ENCODE assay signal across 20 cellular contexts in the genomic region with DNA sequence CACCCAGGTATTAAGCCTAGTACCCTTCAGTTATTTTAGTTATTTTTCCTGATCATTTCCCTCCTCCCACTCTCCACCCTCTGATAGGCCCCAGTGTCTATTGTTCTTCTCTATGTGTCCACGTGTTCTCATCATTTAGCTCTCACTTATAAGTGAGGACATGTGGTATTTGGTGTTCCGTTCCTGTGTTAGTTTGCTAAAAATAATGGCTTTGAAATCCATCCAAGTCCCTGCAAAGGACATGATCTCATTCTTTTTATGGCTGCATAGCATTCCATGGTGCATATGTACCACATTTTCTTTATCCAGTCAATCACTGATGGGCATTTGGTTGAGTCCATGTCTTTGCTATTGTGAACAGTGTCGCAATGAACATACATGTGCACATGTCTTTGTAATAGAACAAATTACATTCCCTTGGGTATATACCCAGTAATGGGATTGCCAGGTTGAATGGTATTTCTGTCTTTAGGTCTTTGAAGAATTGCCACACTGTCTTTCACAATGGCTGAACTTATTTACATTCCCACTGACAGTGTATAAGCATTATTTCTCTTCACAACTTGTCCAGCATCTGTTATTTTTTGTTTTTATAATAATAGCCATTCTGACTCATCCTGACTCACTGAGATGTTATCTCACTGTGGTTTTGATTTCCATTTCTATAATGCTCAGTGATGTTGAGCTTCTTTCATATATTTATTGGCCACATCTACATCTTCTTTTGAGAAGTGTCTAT. TPM values are rescaled to one million over a fixed set of nuclear protein-coding genes. Genes with fewer than 3 reads are reported as not detected.
A peak's percentile ranks its signal among the peaks of the same experiment; 100 is the strongest.
DNase-seq lines count a peak whose midpoint lies in the region; ATAC-seq and TF ChIP-seq lines count a peak whose summit lies in the region.
"Had no signal": no experiment of that assay in that cellular context is flagged by ENCODE, and none has a peak within 500 bp of the region (broad histone marks: within the 10 kb centered on the region; RNA-seq: fewer than 3 reads in every experiment).

No MANE protein-coding gene starts in this region.

- no TSS peak for BruUV-seq in mammary epithelial cell (replicated peaks; lab: Mats Ljungman, UMichigan)

- no peak overlapping the region for H3K4me3 ChIP-seq in mammary epithelial cell (replicated peaks in 1 of 3; ENCODE audit: insufficient read depth in 1 of 3, low read depth in 2 of 3, low read length in 3 of 3)
- H3K4me3 ChIP-seq: left ventricle myocardium inferior had no signal

- no peaks in the 10 kb centered on the region for H3K4me1 Mint-ChIP-seq in activated CD8-positive, alpha-beta memory T cell treated with anti-CD3 and anti-CD28 coated beads, Interleukin-2, amount 10 ng/mL, durations not matched to agents 7 days and 5 days
- no peaks in the 10 kb centered on the region for H3K4me1 Mint-ChIP-seq in nephron progenitor cell

- H3K79me2 ChIP-seq in mammary epithelial cell (ENCODE audit: insufficient read depth, low read length), result no peaks in the 10 kb centered on the region

- H3K4me3 Mint-ChIP-seq in activated CD8-positive, alpha-beta memory T cell treated with anti-CD3 and anti-CD28 coated beads, Interleukin-2, amount 10 ng/mL, durations not matched to agents 7 days and 5 days, result no peak overlapping the region
- H3K4me3 Mint-ChIP-seq in nephron progenitor cell, result no peak overlapping the region
- H3K4me3 Mint-ChIP-seq: activated T-cell treated with anti-CD3 and anti-CD28 coated beads, Interleukin-2, amount 50 U/mL, for 4 hours; natural killer cell treated with Interleukin-12 subunit alpha and Interleukin-12 subunit beta and Interleukin-15 and Interleukin-18, amount 100 ng/mL, for 72 hours had no signal

- H3K27ac Mint-ChIP-seq in activated CD8-positive, alpha-beta memory T cell treated with anti-CD3 and anti-CD28 coated beads, Interleukin-2, amount 10 ng/mL, durations not matched to agents 7 days and 5 days, result no peak overlapping the region
- H3K27ac Mint-ChIP-seq in nephron progenitor cell, result no peak overlapping the region
- H3K27ac Mint-ChIP-seq: natural killer cell treated with Interleukin-12 subunit alpha and Interleukin-12 subunit beta and Interleukin-15 and Interleukin-18, amount 100 ng/mL, for 72 hours had no signal

- no peak overlapping the region for H3K27ac ChIP-seq in mammary epithelial cell (ENCODE audit: insufficient read depth, low read depth, low read length)
- H3K27ac ChIP-seq: left ventricle myocardium inferior had no signal

- in situ Hi-C loops in mammary epithelial cell (cut with MboI; ENCODE audit: low sequenced_read_pairs in 2 of 2), result loop anchor here in 1 of 2 donors (25.0 kb wide), 1 partner anchor 103 kb away; no protein-coding TSS in a partner anchor

- H4K20me1 ChIP-seq in mammary epithelial cell (ENCODE audit: insufficient read depth, low read length), result no peaks in the 10 kb centered on the region

- WGBS in mammary epithelial cell (ENCODE audit: low coverage, missing lambda C conversion rate), result 13% methylated on average over 3 of the region's 3 CpGs

- H3K36me3 Mint-ChIP-seq in activated CD8-positive, alpha-beta memory T cell treated with anti-CD3 and anti-CD28 coated beads, Interleukin-2, amount 10 ng/mL, durations not matched to agents 7 days and 5 days, result no peaks in the 10 kb centered on the region
- no peaks in the 10 kb centered on the region for H3K36me3 Mint-ChIP-seq in nephron progenitor cell (ENCODE audit: low read depth)
- H3K36me3 Mint-ChIP-seq: natural killer cell treated with Interleukin-12 subunit alpha and Interleukin-12 subunit beta and Interleukin-15 and Interleukin-18, amount 100 ng/mL, for 72 hours had no signal

- no peaks in the 10 kb centered on the region for H3K9me3 Mint-ChIP-seq in activated CD8-positive, alpha-beta memory T cell treated with anti-CD3 and anti-CD28 coated beads, Interleukin-2, amount 10 ng/mL, durations not matched to agents 7 days and 5 days (ENCODE audit: low read depth)
- H3K9me3 Mint-ChIP-seq in nephron progenitor cell, result peaks cover 23% of the 10 kb centered on the region
- H3K9me3 Mint-ChIP-seq: natural killer cell treated with Interleukin-12 subunit alpha and Interleukin-12 subunit beta and Interleukin-15 and Interleukin-18, amount 100 ng/mL, for 72 hours had no signal

- H3K27me3 Mint-ChIP-seq in activated CD8-positive, alpha-beta memory T cell treated with anti-CD3 and anti-CD28 coated beads, Interleukin-2, amount 10 ng/mL, durations not matched to agents 7 days and 5 days, result peaks cover 34% of the 10 kb centered on the region
- H3K27me3 Mint-ChIP-seq in nephron progenitor cell (ENCODE audit: low read depth, poor library complexity), result no peaks in the 10 kb centered on the region

- intact Hi-C loops in mammary epithelial cell (cut with micrococcal nuclease), result no loop called here

- no peak for TF ChIP-seq CTCF in mammary epithelial cell (conservative IDR thresholded peaks at IDR 0.05 in 1 of 2, IDR thresholded peaks at IDR 0.05 in 1 of 2; ENCODE audit: extremely low read depth in 1 of 2, insufficient read depth in 1 of 2, low read depth in 1 of 2, low read length in 2 of 2)
- TF ChIP-seq CTCF in nephron progenitor cell (IDR thresholded peaks at IDR 0.05), result no peak

- CTCF ChIA-PET in mammary epithelial cell (lab: Charles Lee; ENCODE audit: low non-redundant PET), result interaction anchor here (0.6 to 0.7 kb wide), 2 partner anchors 359 to 518 kb away, joined by 3 read pairs; no protein-coding TSS in a partner anchor
- CTCF ChIA-PET in activated CD8-positive, alpha-beta memory T cell treated with anti-CD3 and anti-CD28 coated beads, Interleukin-2, amount 10 ng/mL, durations not matched to agents 7 days and 5 days (lab: Charles Lee), result no interaction called here

- no peaks in the 10 kb centered on the region for H3K9me3 ChIP-seq in mammary epithelial cell (replicated peaks; ENCODE audit: insufficient read depth, low read length)

- H3K4me1 ChIP-seq in mammary epithelial cell (ENCODE audit: insufficient read depth, low read length), result peaks cover 8% of the 10 kb centered on the region
- H3K4me1 ChIP-seq: left ventricle myocardium inferior had no signal

- H2AFZ ChIP-seq in mammary epithelial cell (ENCODE audit: low read depth, low read length), result no peak overlapping the region

- H3K9ac ChIP-seq in mammary epithelial cell (ENCODE audit: insufficient read depth, low read length), result no peak overlapping the region

- no peak for ATAC-seq in activated CD8-positive, alpha-beta memory T cell treated with anti-CD3 and anti-CD28 coated beads, Interleukin-2, amount 10 ng/mL, durations not matched to agents 7 days and 5 days
- no peak for ATAC-seq in GM21447 (IDR thresholded peaks at IDR 0.05; ENCODE audit: unreplicated experiment)
- ATAC-seq in GM19455 (IDR thresholded peaks at IDR 0.05; ENCODE audit: unreplicated experiment), result no peak
- ATAC-seq: activated T-cell treated with anti-CD3 and anti-CD28 coated beads, Interleukin-2, amount 50 U/mL, for 4 hours; natural killer cell treated with Interleukin-12 subunit alpha and Interleukin-12 subunit beta and Interleukin-15 and Interleukin-18, amount 100 ng/mL, for 72 hours; sciatic nerve had no signal

- H3K36me3 ChIP-seq in mammary epithelial cell (ENCODE audit: insufficient read depth, low read length), result no peaks in the 10 kb centered on the region
- H3K36me3 ChIP-seq: left ventricle myocardium inferior had no signal

- no peak overlapping the region for H3K4me2 ChIP-seq in mammary epithelial cell (ENCODE audit: insufficient read depth, low read depth, low read length)

- DNase-seq in EH (ENCODE audit: low read depth), result peak; percentile 50
- peak; percentile 61 for DNase-seq in M059J (ENCODE audit: low read depth)
- peak; percentile 85 for DNase-seq in mammary epithelial cell
- DNase-seq in kidney glomerular epithelial cell (lab: John Stamatoyannopoulos, UW), result peak; percentile 12
- no peak for DNase-seq in activated CD8-positive, alpha-beta memory T cell treated with anti-CD3 and anti-CD28 coated beads, Interleukin-2, amount 10 ng/mL, durations not matched to agents 7 days and 5 days
- DNase-seq in nephron progenitor cell, result no peak
- DNase-seq: activated CD4-positive, alpha-beta T cell treated with anti-CD3 and anti-CD28 coated beads for 1 hour; activated T-cell treated with anti-CD3 and anti-CD28 coated beads, Interleukin-2, amount 50 U/mL, for 4 hours; anterior cingulate cortex; effector CD8-positive, alpha-beta T cell; left ventricle myocardium inferior; NCI-H1092 treated with DMSO at 0.1 percent for 48 hours; NCI-H345; stimulated activated naive CD4-positive, alpha-beta T cell treated with Interleukin-2 at 50 U/mL for 16 hours had no signal

- dilution Hi-C loops in mammary epithelial cell (cut with HindIII; ENCODE audit: low sequenced_read_pairs), result no loop called here

- peaks cover 9% of the 10 kb centered on the region for H3K27me3 ChIP-seq in mammary epithelial cell (ENCODE audit: insufficient read depth, low read length)

RNA-seq across cellular contexts. Expression of a gene that starts 17.2 kb away (rescaled TPM):
- total RNA-seq in M059J (2014; rRNA removed; shearing (Covaris generic)), result not detected in 2 replicates
- not detected for total RNA-seq in mammary epithelial cell
- polyA plus RNA-seq in mammary epithelial cell, result not detected
- polyA minus RNA-seq in mammary epithelial cell, result not detected
- total RNA-seq in activated CD8-positive, alpha-beta memory T cell treated with anti-CD3 and anti-CD28 coated beads, Interleukin-2, amount 10 ng/mL, durations not matched to agents 7 days and 5 days, result not detected
- total RNA-seq: natural killer cell treated with Interleukin-12 subunit alpha and Interleukin-12 subunit beta and Interleukin-15 and Interleukin-18, amount 100 ng/mL, for 72 hours; T-helper 1 cell treated with Interleukin-12 subunit alpha and Interleukin-12 subunit beta and Interleukin-4 antibody, amounts not matched to agents 30 ng/mL and 1 ng/mL, for 36 hours had no signal
- polyA plus RNA-seq: BJ had no signal

Comparison
In these comparisons a context has a peak if more than half of its experiments do, and no peak if none do; other contexts are left out.
1. DNase-seq: peak in EH (single experiment), M059J (single experiment), mammary epithelial cell (single experiment) and kidney glomerular epithelial cell (single experiment); none in activated CD8-positive, alpha-beta memory T cell treated with anti-CD3 and anti-CD28 coated beads, Interleukin-2, amount 10 ng/mL, durations not matched to agents 7 days and 5 days (single experiment) and nephron progenitor cell (single experiment).